Comparison of ENCODE assay signal across 33 cellular contexts in genomic region chr3:87710511-87710910, GRCh38.
"Had no signal": no experiment of that assay in that cellular context is flagged by ENCODE, and none has a peak within 500 bp of the region (broad histone marks: within the 10 kb centered on the region; RNA-seq: fewer than 3 reads in every experiment).

No MANE protein-coding gene starts in this region.

- FAIRE-seq: bronchial epithelial cell, colon, endometrium, small intestine, TTC549 had no signal

- DNase-seq: activated CD4-positive, alpha-beta T cell treated with anti-CD3 and anti-CD28 coated beads, Interleukin-2, amount 10 ng/mL, durations not matched to agents 24 days and 14 days; activated CD4-positive, CD25-positive, alpha-beta regulatory T cell treated with anti-CD3 and anti-CD28 coated beads, Interleukin-2, amount 50 U/mL, for 72 hours; activated CD8-positive, alpha-beta T cell treated with anti-CD3 and anti-CD28 coated beads for 36 hours; activated T-cell treated with anti-CD3 and anti-CD28 coated beads, Interleukin-2, amount 50 U/mL, for 4 hours; anterior cingulate cortex; effector CD8-positive, alpha-beta T cell; esophagus squamous epithelium; foreskin melanocyte; heart right ventricle; islet precursor cell; left ventricle myocardium inferior; mesendoderm; natural killer cell; occipital lobe; psoas muscle; sigmoid colon; small intestine; stimulated activated CD4-positive, alpha-beta T cell treated with anti-CD3 and anti-CD28 coated beads, Interleukin-4, amount 100 ng/mL, for 4 hours; stimulated activated CD8-positive, alpha-beta memory T cell treated with anti-CD3 and anti-CD28 coated beads, Interleukin-4, amount 100 ng/mL, for 48 hours; stomach; thyroid gland; upper lobe of left lung had no signal

- H3K4me3 ChIP-seq: esophagus squamous epithelium, heart right ventricle, left ventricle myocardium inferior, lung, neural progenitor cell, psoas muscle, sigmoid colon, stomach, thyroid gland, upper lobe of left lung had no signal

- H3K27ac ChIP-seq: epithelial cell of prostate, esophagus squamous epithelium, heart right ventricle, left ventricle myocardium inferior, neural progenitor cell, parathyroid adenoma, psoas muscle, sigmoid colon, stomach, thyroid gland, upper lobe of left lung had no signal

- ATAC-seq: activated CD8-positive, alpha-beta T cell treated with anti-CD3 and anti-CD28 coated beads for 36 hours; activated naive CD4-positive, alpha-beta T cell treated with anti-CD3 and anti-CD28 coated beads, Interleukin-2, amount 50 U/mL, for 72 hours; activated T-cell treated with anti-CD3 and anti-CD28 coated beads, Interleukin-2, amount 50 U/mL, for 4 hours; activated T-helper 17 cell treated with anti-CD3 and anti-CD28 coated beads, Interleukin-2, amount 50 U/mL, for 72 hours; heart right ventricle; natural killer cell; psoas muscle; stimulated activated memory B cell treated with anti-CD40 and anti-IgM and Interleukin-4, amounts not matched to agents 10 μg/mL and 1 μg/mL and 100 μg/mL, for 72 hours had no signal
